ENCODE assay signal across 27 cellular contexts in the genomic region with DNA sequence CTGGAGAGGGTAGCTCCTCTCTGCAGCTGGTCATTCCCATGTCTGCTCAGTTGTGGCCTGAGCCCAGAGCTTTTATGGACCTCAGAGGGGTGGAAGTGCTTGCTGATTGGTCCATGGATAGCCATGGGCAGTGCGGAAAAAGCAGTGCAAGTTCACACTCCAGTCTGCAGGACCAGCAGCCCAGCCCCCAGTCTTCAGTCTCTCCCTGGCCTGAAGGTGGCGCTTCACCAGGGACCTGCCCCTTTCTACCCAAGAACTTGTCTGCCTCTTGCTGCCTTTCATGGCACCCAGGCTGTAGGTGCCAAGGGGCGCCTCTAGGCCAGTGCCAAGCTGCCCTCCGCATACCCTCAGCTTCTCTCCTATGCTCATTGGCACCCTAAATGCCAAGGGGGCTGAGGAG.
A peak's percentile ranks its signal among the peaks of the same experiment; 100 is the strongest.
DNase-seq lines count a peak whose midpoint lies in the region; ATAC-seq and TF ChIP-seq lines count a peak whose summit lies in the region.
"Had no signal": no experiment of that assay in that cellular context is flagged by ENCODE, and none has a peak within 500 bp of the region (broad histone marks: within the 10 kb centered on the region; RNA-seq: fewer than 3 reads in every experiment).

No MANE protein-coding gene starts in this region.

- intact Hi-C loops in OCI-LY7 (cut with micrococcal nuclease; ENCODE audit: unreplicated experiment): loop anchor here (10.0 kb wide), 1 partner anchor 802 kb away; no protein-coding TSS in a partner anchor

- H3K4me1 ChIP-seq in BE2C: no peaks in the 10 kb centered on the region
- H3K4me1 ChIP-seq in OCI-LY7 (ENCODE audit: insufficient read depth, low read length, poor library complexity, severe bottlenecking): no peaks in the 10 kb centered on the region
- H3K4me1 ChIP-seq: pancreas, testis had no signal

- DNase-seq in BE2C: no peak
- DNase-seq in OCI-LY7 (ENCODE audit: low spot score): peak; percentile 1
- DNase-seq in iPS DF 4.7 (ENCODE audit: extremely low read depth, low spot score): peak; percentile 28
- DNase-seq in dermis blood vessel endothelial cell: no peak
- no peak for DNase-seq in activated naive CD4-positive, alpha-beta T cell (lab: John Stamatoyannopoulos, UW)
- no peak for DNase-seq in NCI-H748 (lab: John Stamatoyannopoulos, UW; ENCODE audit: unreplicated experiment)
- DNase-seq: activated gamma-delta T cell; activated T-cell treated with anti-CD3 and anti-CD28 coated beads, Interleukin-2, amount 50 U/mL, for 1 hour; COR-L47; effector CD4-positive, alpha-beta T cell; foreskin fibroblast; heart right ventricle; natural killer cell; NCI-H1105 treated with DMSO at 0.1 percent for 48 hours; NCI-H2081; NCI-H226; NCI-H748 treated with DMSO at 0.1 percent for 48 hours; OCI-M1; pancreas; stimulated activated CD4-positive, alpha-beta T cell treated with anti-CD3 and anti-CD28 coated beads, Interleukin-4, amount 100 ng/mL, for 4 hours; stimulated activated naive CD4-positive, alpha-beta T cell; T1000; testis had no signal

- H3K36me3 ChIP-seq in BE2C (no peaks in the 10 kb centered on the region), OCI-LY7 (ENCODE audit: insufficient read depth, low read length) (no peaks in the 10 kb centered on the region)
- H3K36me3 ChIP-seq: heart right ventricle, pancreas had no signal

- H4K20me1 ChIP-seq in OCI-LY7 (ENCODE audit: insufficient read depth, low read length): no peaks in the 10 kb centered on the region

- H3K9me3 ChIP-seq in BE2C (no peaks in the 10 kb centered on the region), OCI-LY7 (ENCODE audit: low read length) (no peaks in the 10 kb centered on the region)
- H3K9me3 ChIP-seq: heart right ventricle, pancreas, testis had no signal

- POLR2A ChIA-PET in OCI-LY7 (lab: Charles Lee): interaction anchor here (0.6 to 1.1 kb wide), 2 partner anchors 23 to 732 kb away, joined by 3 to 4 read pairs; no protein-coding TSS in a partner anchor

- no peak overlapping the region for H3K4me3 ChIP-seq in BE2C (ENCODE audit: low read depth, low read length)
- H3K4me3 ChIP-seq in OCI-LY7 (ENCODE audit: low read depth, low read length, poor library complexity, severe bottlenecking): no peak overlapping the region
- H3K4me3 ChIP-seq: heart right ventricle, pancreas, testis had no signal

- no peak overlapping the region for H3K27ac ChIP-seq in OCI-LY7 (ENCODE audit: low read depth, low read length, poor library complexity, severe bottlenecking)
- H3K27ac ChIP-seq: heart right ventricle, HL-60, pancreas, testis had no signal

- no TSS peak for BruUV-seq in OCI-LY7 (replicated peaks; lab: Mats Ljungman, UMichigan)

- no peaks in the 10 kb centered on the region for H3K79me2 ChIP-seq in OCI-LY7 (ENCODE audit: insufficient read depth, low read depth, low read length)

- TF ChIP-seq CTCF in BE2C (IDR thresholded peaks at IDR 0.05; ENCODE audit: low read depth, low read length) (peak; percentile 21), GM12874 (IDR thresholded peaks at IDR 0.05; ENCODE audit: insufficient read depth, low read depth, low read length) (peak; percentile 44; the same call in 1 of the 2 replicates), OCI-LY7 (conservative IDR thresholded peaks at IDR 0.05; ENCODE audit: low read length) (peak; percentile 58)

- no peak for ATAC-seq in HG02678 (IDR thresholded peaks at IDR 0.05; ENCODE audit: unreplicated experiment)
- ATAC-seq: heart right ventricle, natural killer cell, pancreas, right cardiac atrium had no signal

- H3K4me2 ChIP-seq in OCI-LY7 (ENCODE audit: low read length): no peak overlapping the region

- no peaks in the 10 kb centered on the region for H3K9me2 ChIP-seq in OCI-LY7 (ENCODE audit: insufficient read depth, low read length)

- CTCF ChIA-PET in OCI-LY7 (lab: Charles Lee; ENCODE audit: unreplicated experiment): interaction anchor here (0.6 kb wide), 1 partner anchor 392 kb away, joined by 3 read pairs; no protein-coding TSS in a partner anchor

- no peaks in the 10 kb centered on the region for H3K27me3 ChIP-seq in BE2C
- H3K27me3 ChIP-seq: pancreas, testis had no signal

- no peak overlapping the region for H2AFZ ChIP-seq in OCI-LY7 (ENCODE audit: low read length)

Comparison
In these comparisons a context has a peak if more than half of its experiments do, and no peak if none do; other contexts are left out.
1. DNase-seq: peak in OCI-LY7 (single experiment) and iPS DF 4.7 (single experiment); none in BE2C (single experiment), dermis blood vessel endothelial cell (single experiment), activated naive CD4-positive, alpha-beta T cell (0 of 4) and NCI-H748 (single experiment).
2. Peak in every context shown above with its lines, with median percentiles within 50 percentile points of each other: CTCF ChIP-seq.